ENCODE assay signal across 11 cellular contexts in genomic region chr2:40282428-40282827, GRCh38.
DNase-seq lines count a peak whose midpoint lies in the region; ATAC-seq and TF ChIP-seq lines count a peak whose summit lies in the region.
"Had no signal": no experiment of that assay in that cellular context is flagged by ENCODE, and none has a peak within 500 bp of the region (broad histone marks: within the 10 kb centered on the region; RNA-seq: fewer than 3 reads in every experiment).

No MANE protein-coding gene starts in this region.

- H3K27ac Mint-ChIP-seq in activated B cell treated with CpG ODN at 0.5 μM for 24 hours (no peak overlapping the region), memory B cell (peak overlapping the region; percentile 65)

- H3K27ac ChIP-seq in AG04450 (ENCODE audit: low read depth, low read length) = no peak overlapping the region

- H3K36me3 Mint-ChIP-seq in activated B cell treated with CpG ODN at 0.5 μM for 24 hours (ENCODE audit: low read depth) = no peaks in the 10 kb centered on the region
- H3K36me3 Mint-ChIP-seq in memory B cell = no peaks in the 10 kb centered on the region

- ATAC-seq in GM21529 (IDR thresholded peaks at IDR 0.05; ENCODE audit: unreplicated experiment) (peak; percentile 47), activated B cell treated with CpG ODN at 0.5 μM for 24 hours (ENCODE audit: low read depth) (peak; percentile 40), memory B cell (ENCODE audit: low read depth) (peak; percentile 27), GM18861 (IDR thresholded peaks at IDR 0.05; ENCODE audit: unreplicated experiment) (no peak), HG03442 (IDR thresholded peaks at IDR 0.05; ENCODE audit: unreplicated experiment) (no peak)

- no peak for DNase-seq in AG04450 (ENCODE audit: low read depth, low spot score)
- DNase-seq in activated B cell treated with CpG ODN at 0.5 μM for 24 hours = no peak
- no peak for DNase-seq in memory B cell (ENCODE audit: low spot score in 2 of 2)
- DNase-seq in cerebellar nuclear complex (lab: John Stamatoyannopoulos, UW) = no peak
- DNase-seq in activated gamma-delta T cell (lab: John Stamatoyannopoulos, UW) = no peak
- DNase-seq: BE2C, kidney had no signal

- H3K27me3 ChIP-seq in AG04450 (ENCODE audit: control insufficient read depth, insufficient read depth, low read length) = no peaks in the 10 kb centered on the region
- H3K27me3 ChIP-seq: BE2C had no signal

- peak overlapping the region; percentile 31 for H3K4me3 ChIP-seq in AG04450 (ENCODE audit: low read depth, low read length)

- H3K4me1 Mint-ChIP-seq in activated B cell treated with CpG ODN at 0.5 μM for 24 hours (peaks cover 34% of the 10 kb centered on the region), memory B cell (peaks cover 14% of the 10 kb centered on the region)
- H3K4me1 Mint-ChIP-seq: central memory CD8-positive, alpha-beta T cell had no signal

- intact Hi-C loops in activated B cell treated with CpG ODN at 0.5 μM for 24 hours (cut with micrococcal nuclease) = no loop called here

- H3K27me3 Mint-ChIP-seq in activated B cell treated with CpG ODN at 0.5 μM for 24 hours (no peaks in the 10 kb centered on the region), memory B cell (peaks cover 1% of the 10 kb centered on the region)
- H3K27me3 Mint-ChIP-seq: central memory CD8-positive, alpha-beta T cell had no signal

- peak overlapping the region; percentile 55 for H3K4me3 Mint-ChIP-seq in activated B cell treated with CpG ODN at 0.5 μM for 24 hours
- H3K4me3 Mint-ChIP-seq in memory B cell = peak overlapping the region; percentile 70
- H3K4me3 Mint-ChIP-seq: central memory CD8-positive, alpha-beta T cell had no signal

- POLR2A ChIA-PET in AG04450 (lab: Yijun Ruan, JAX) (no interaction called here), activated B cell treated with CpG ODN at 0.5 μM for 24 hours (lab: Charles Lee) (no interaction called here)

- H3K9me3 Mint-ChIP-seq in activated B cell treated with CpG ODN at 0.5 μM for 24 hours (no peaks in the 10 kb centered on the region), memory B cell (no peaks in the 10 kb centered on the region)
- H3K9me3 Mint-ChIP-seq: central memory CD8-positive, alpha-beta T cell had no signal

- CTCF ChIA-PET in AG04450 (lab: Charles Lee) = interaction anchor here (1.1 kb wide), 1 partner anchor 369 kb away, joined by 4 read pairs; no protein-coding TSS in a partner anchor
- CTCF ChIA-PET in activated B cell treated with CpG ODN at 0.5 μM for 24 hours (lab: Charles Lee) = interaction anchor here (1.0 kb wide), 1 partner anchor 15 kb away, joined by 3 read pairs; no protein-coding TSS in a partner anchor

- H3K9me3 ChIP-seq in AG04450 (ENCODE audit: control insufficient read depth, insufficient read depth, low read length) = no peaks in the 10 kb centered on the region
- H3K9me3 ChIP-seq: BE2C had no signal

- TF ChIP-seq CTCF in AG04450 (IDR thresholded peaks at IDR 0.05; ENCODE audit: low read depth, low read length) (no peak), activated B cell treated with CpG ODN at 0.5 μM for 24 hours (IDR thresholded peaks at IDR 0.05) (no peak)

Comparison
In these comparisons a context has a peak if more than half of its experiments do, and no peak if none do; other contexts are left out.
1. ATAC-seq: peak in GM21529 (single experiment), activated B cell treated with CpG ODN at 0.5 μM for 24 hours (single experiment) and memory B cell (single experiment); none in GM18861 (single experiment) and HG03442 (single experiment).